ENCODE assay signal across 7 cellular contexts in the genomic region with DNA sequence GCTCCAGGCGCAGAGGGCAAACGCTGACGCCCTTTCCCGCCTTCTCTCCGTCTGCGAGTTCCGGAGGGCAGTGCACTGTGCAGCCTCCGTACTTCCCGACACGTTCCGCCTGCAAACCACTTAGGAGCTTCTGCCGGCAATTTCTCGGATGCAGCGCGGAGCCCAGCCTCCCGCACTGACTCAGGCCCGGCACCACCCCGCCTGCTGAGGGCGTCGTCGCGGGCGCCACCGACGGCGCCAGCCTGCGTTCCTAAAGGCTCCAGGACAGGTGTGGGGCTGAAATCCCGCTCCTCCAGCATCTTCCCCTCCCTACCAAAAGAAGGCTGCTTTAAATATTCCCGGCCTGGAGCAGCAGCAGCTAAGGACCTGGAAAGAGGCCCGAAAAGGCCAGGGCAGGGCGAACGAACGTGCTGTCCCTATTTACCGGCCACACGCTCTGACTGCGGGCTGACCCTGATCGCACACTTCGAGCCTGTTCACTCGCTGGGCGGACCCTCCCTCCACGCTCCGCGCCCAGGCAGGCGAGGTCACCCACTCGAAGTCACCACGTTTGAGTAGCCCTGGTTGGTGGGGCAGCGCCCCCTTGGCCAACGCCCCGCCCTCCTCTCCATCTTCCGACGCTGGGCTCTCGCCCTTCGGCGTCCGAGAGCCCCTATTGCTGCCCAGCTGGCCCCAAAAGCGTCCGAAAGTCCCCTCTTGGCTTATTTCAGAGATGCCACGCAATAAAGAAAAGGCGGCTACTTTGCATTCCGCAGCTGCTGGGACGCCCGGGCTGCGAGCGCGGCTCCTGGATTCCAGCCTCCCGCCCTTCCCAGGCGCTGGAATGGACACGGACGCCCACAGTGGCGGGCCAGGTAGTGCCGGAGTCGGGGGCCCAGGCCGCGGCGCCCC. TPM values are rescaled to one million over a fixed set of nuclear protein-coding genes. Genes with fewer than 3 reads are reported as not detected.
DNase-seq lines count a peak whose midpoint lies in the region; ATAC-seq and TF ChIP-seq lines count a peak whose summit lies in the region.

No MANE protein-coding gene starts in this region.

- POLR2A ChIA-PET in HEK293 (lab: Yijun Ruan, JAX): interaction anchor here (1.1 kb wide), 1 partner anchor 10 kb away, joined by 5 read pairs; the partner anchor contains the start of gene TRIM36

- peak overlapping the region; percentile 15 for H3K23ac ChIP-seq in neuronal stem cell (ENCODE audit: low read depth, low read length, poor library complexity)

- H3K36me3 ChIP-seq in HEK293 (ENCODE audit: control insufficient read depth in 2 of 2, insufficient read depth in 1 of 2, low read length in 2 of 2) (no peaks in the 10 kb centered on the region), RWPE2 (ENCODE audit: low read depth) (0 out of 2 replicates have a peak, but pooled peaks cover 4% of the 10 kb centered on the region), neuronal stem cell (replicated peaks in 1 of 2; ENCODE audit: control insufficient read depth in 2 of 2, insufficient read depth in 2 of 2, low read length in 2 of 2) (no peaks in the 10 kb centered on the region)

- H3K4me2 ChIP-seq in neuronal stem cell (ENCODE audit: insufficient read depth, low read length, poor library complexity, severe bottlenecking): peak overlapping the region; percentile 94

- H3K18ac ChIP-seq in neuronal stem cell (ENCODE audit: low read length): peak overlapping the region; percentile 90

- H3K14ac ChIP-seq in neuronal stem cell (ENCODE audit: low read length): no peak overlapping the region

- no peak overlapping the region for H2BK12ac ChIP-seq in neuronal stem cell (ENCODE audit: low read length)

- H2AK5ac ChIP-seq in neuronal stem cell (ENCODE audit: low read depth, low read length): peak overlapping the region; percentile 11

- no peak overlapping the region for H2BK120ac ChIP-seq in neuronal stem cell (ENCODE audit: low read depth, low read length)

- DNase-seq in RWPE2 (ENCODE audit: low spot score) (no peak), fibroblast of villous mesenchyme (ENCODE audit: low read depth) (no peak), neuronal stem cell (ENCODE audit: low spot score) (peak; percentile 54), GDM1 (lab: John Stamatoyannopoulos, UW) (no peak)
- DNase-seq in activated CD8-positive, alpha-beta memory T cell treated with anti-CD3 and anti-CD28 coated beads, Interleukin-2, amount 50 U/mL, for 4 hours: no peak

- ATAC-seq in RWPE2 (ENCODE audit: low read depth): peak; percentile 68

- TF ChIP-seq CTCF in GM12875 (IDR thresholded peaks at IDR 0.05; ENCODE audit: borderline replicate concordance, insufficient read depth, low read depth, low read length) (no peak), HEK293 (tag by site-specific recombination; IDR thresholded peaks at IDR 0.05) (no peak), RWPE2 (IDR thresholded peaks at IDR 0.05; ENCODE audit: poor library complexity, severe bottlenecking) (no peak), fibroblast of villous mesenchyme (IDR thresholded peaks at IDR 0.05; ENCODE audit: insufficient read depth, low read depth, low read length) (no peak)

- no peaks in the 10 kb centered on the region for H3K79me1 ChIP-seq in neuronal stem cell (ENCODE audit: low read depth, low read length)

- H3K27me3 ChIP-seq in RWPE2 (ENCODE audit: insufficient read depth, poor library complexity, severe bottlenecking) (peaks cover 89% of the 10 kb centered on the region), neuronal stem cell (ENCODE audit: control insufficient read depth in 3 of 3, insufficient read depth in 3 of 3, low read depth in 1 of 3, low read length in 3 of 3) (peaks cover 4 to 69% (median 36%) of the 10 kb centered on the region in 3 experiments)

- peak overlapping the region; percentile 43 for H4K8ac ChIP-seq in neuronal stem cell (ENCODE audit: low read depth, low read length)

- no CpG with 5 or more reads among the region's 75 CpGs for WGBS in neuronal stem cell (ENCODE audit: extremely low coverage in 2 of 2, insufficient read length in 2 of 2, insufficient replicate concordance in 1 of 2), 2 donors

- H3K4me1 ChIP-seq in HEK293 (ENCODE audit: control insufficient read depth, insufficient read depth, low read length) (0 out of 2 replicates have a peak, but pooled peaks cover 2% of the 10 kb centered on the region), RWPE2 (ENCODE audit: insufficient read depth, poor library complexity, severe bottlenecking) (peaks cover 3% of the 10 kb centered on the region), neuronal stem cell (ENCODE audit: control insufficient read depth in 2 of 2, insufficient read depth in 1 of 2, low read depth in 1 of 2, low read length in 2 of 2) (peaks cover 2 to 7% of the 10 kb centered on the region in 2 donors)

- peak overlapping the region; percentile 45 for H3K9ac ChIP-seq in neuronal stem cell (ENCODE audit: low read depth, low read length, poor library complexity)

- H3K4me3 ChIP-seq in GM12875 (ENCODE audit: low read depth, low read length) (peak overlapping the region; percentile 51), HEK293 (ENCODE audit: low read depth, low read length) (peak overlapping the region; percentile 51), RWPE2 (ENCODE audit: severe bottlenecking) (peak overlapping the region; percentile 21), fibroblast of villous mesenchyme (ENCODE audit: low read depth, low read length) (peak overlapping the region; percentile 51), neuronal stem cell (ENCODE audit: low read length in 2 of 2) (peak overlapping the region; percentile 66 to 79)

- H2BK15ac ChIP-seq in neuronal stem cell (ENCODE audit: low read length): no peak overlapping the region

- no peak overlapping the region for H2BK5ac ChIP-seq in neuronal stem cell (ENCODE audit: low read length)

- H3K9me3 ChIP-seq in HEK293 (ENCODE audit: control insufficient read depth, insufficient read depth, low read depth, low read length): no peaks in the 10 kb centered on the region
- peaks cover 2% of the 10 kb centered on the region for H3K9me3 ChIP-seq in RWPE2 (ENCODE audit: severe bottlenecking)
- peaks cover 6 to 14% of the 10 kb centered on the region in 2 donors for H3K9me3 ChIP-seq in neuronal stem cell (replicated peaks in 1 of 2; ENCODE audit: control insufficient read depth in 2 of 2, insufficient read depth in 1 of 2, low read depth in 1 of 2, low read length in 2 of 2)

- H2AFZ ChIP-seq in neuronal stem cell (ENCODE audit: low read length): peak overlapping the region; percentile 99

- H3K4ac ChIP-seq in neuronal stem cell (ENCODE audit: low read length): no peak overlapping the region

- H4K91ac ChIP-seq in neuronal stem cell (ENCODE audit: low read depth, low read length, poor library complexity): no peak overlapping the region

- H3K27ac ChIP-seq in HEK293 (ENCODE audit: extremely low read depth, low read depth, low read length): no peak overlapping the region
- no peak overlapping the region for H3K27ac ChIP-seq in RWPE2 (ENCODE audit: poor library complexity, severe bottlenecking)
- no peak overlapping the region for H3K27ac ChIP-seq in neuronal stem cell (replicated peaks; ENCODE audit: low read length)

- CTCF ChIA-PET in HEK293 (lab: Yijun Ruan, JAX): no interaction called here

TF ChIP-seq in HEK293, 187 proteins besides CTCF, POLR2A, EP300 and RAD21 (continues in another document):
- TF ChIP-seq ZNF530 (tag by site-specific recombination; IDR thresholded peaks at IDR 0.05; ENCODE audit: low read depth) (no peak), ZXDB (tag by site-specific recombination; IDR thresholded peaks at IDR 0.05) (no peak), KLF1 (tag by site-specific recombination; IDR thresholded peaks at IDR 0.05) (peak; percentile 32; the same call in 1 of the 2 replicates), BCL11B (tag by site-specific recombination; IDR thresholded peaks at IDR 0.05; ENCODE audit: low read depth) (no peak), IKZF3 (tag by site-specific recombination; IDR thresholded peaks at IDR 0.05) (0 out of 2 replicates have a peak, but pooled peaks have one; percentile 25), ZNF561 (tag by site-specific recombination; IDR thresholded peaks at IDR 0.05; ENCODE audit: borderline replicate concordance) (no peak), ZNF623 (tag by site-specific recombination; IDR thresholded peaks at IDR 0.05) (no peak), KLF9 (tag by site-specific recombination; IDR thresholded peaks at IDR 0.05; ENCODE audit: low read depth) (peak; percentile 23; the same call in 1 of the 2 replicates)
- TF ChIP-seq, protein P1, sequence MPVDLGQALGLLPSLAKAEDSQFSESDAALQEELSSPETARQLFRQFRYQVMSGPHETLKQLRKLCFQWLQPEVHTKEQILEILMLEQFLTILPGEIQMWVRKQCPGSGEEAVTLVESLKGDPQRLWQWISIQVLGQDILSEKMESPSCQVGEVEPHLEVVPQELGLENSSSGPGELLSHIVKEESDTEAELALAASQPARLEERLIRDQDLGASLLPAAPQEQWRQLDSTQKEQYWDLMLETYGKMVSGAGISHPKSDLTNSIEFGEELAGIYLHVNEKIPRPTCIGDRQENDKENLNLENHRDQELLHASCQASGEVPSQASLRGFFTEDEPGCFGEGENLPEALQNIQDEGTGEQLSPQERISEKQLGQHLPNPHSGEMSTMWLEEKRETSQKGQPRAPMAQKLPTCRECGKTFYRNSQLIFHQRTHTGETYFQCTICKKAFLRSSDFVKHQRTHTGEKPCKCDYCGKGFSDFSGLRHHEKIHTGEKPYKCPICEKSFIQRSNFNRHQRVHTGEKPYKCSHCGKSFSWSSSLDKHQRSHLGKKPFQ (tag by site-specific recombination; IDR thresholded peaks at IDR 0.05): no peak
- TF ChIP-seq, protein P2, sequence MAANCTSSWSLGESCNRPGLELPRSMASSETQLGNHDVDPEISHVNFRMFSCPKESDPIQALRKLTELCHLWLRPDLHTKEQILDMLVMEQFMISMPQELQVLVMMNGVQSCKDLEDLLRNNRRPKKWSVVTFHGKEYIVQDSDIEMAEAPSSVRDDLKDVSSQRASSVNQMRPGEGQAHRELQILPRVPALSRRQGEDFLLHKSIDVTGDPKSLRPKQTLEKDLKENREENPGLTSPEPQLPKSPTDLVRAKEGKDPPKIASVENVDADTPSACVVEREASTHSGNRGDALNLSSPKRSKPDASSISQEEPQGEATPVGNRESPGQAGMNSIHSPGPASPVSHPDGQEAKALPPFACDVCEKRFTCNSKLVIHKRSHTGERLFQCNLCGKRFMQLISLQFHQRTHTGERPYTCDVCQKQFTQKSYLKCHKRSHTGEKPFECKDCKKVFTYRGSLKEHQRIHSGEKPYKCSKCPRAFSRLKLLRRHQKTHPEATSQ (tag by site-specific recombination; IDR thresholded peaks at IDR 0.05): no peak

RNA-seq across cellular contexts. Expression of gene TRIM36, which starts 9.6 kb away (rescaled TPM):
- total RNA-seq in fibroblast of villous mesenchyme: 0.97 and 2.2 TPM in 2 replicates
- polyA plus RNA-seq in neuronal stem cell (2013, experiment 1 of 2): 17.9 TPM
- polyA plus RNA-seq in neuronal stem cell (2013, experiment 2 of 2): 18.4 TPM

Comparison
In these comparisons a context has a peak if more than half of its experiments do, and no peak if none do; other contexts are left out.
1. H3K4me3 ChIP-seq: peak in every context shown above with its lines; median percentile 72 in neuronal stem cell; 51 in GM12875; 51 in HEK293; 51 in fibroblast of villous mesenchyme; 21 in RWPE2.